Comparison of ENCODE assay signal across 12 cellular contexts in genomic region chr21:45409466-45410150, GRCh38. TPM values are rescaled to one million over a fixed set of nuclear protein-coding genes. Genes with fewer than 3 reads are reported as not detected.
A peak's percentile ranks its signal among the peaks of the same experiment; 100 is the strongest.
DNase-seq lines count a peak whose midpoint lies in the region; ATAC-seq and TF ChIP-seq lines count a peak whose summit lies in the region.
"Had no signal": no experiment of that assay in that cellular context is flagged by ENCODE, and none has a peak within 500 bp of the region (broad histone marks: within the 10 kb centered on the region; RNA-seq: fewer than 3 reads in every experiment).

No MANE protein-coding gene starts in this region.

- H3K4me1 ChIP-seq in CD8-positive, alpha-beta memory T cell (ENCODE audit: insufficient read depth, low read length), result no peaks in the 10 kb centered on the region
- H3K4me1 ChIP-seq in heart left ventricle, result peaks cover 0 to 83% (median 63%) of the 10 kb centered on the region in 12 donors
- H3K4me1 ChIP-seq in gastrocnemius medialis, result peaks cover 10 to 32% of the 10 kb centered on the region in 2 donors
- H3K4me1 ChIP-seq: colonic mucosa had no signal

- TF ChIP-seq POLR2A in heart left ventricle (IDR thresholded peaks at IDR 0.05) (no peak), gastrocnemius medialis (IDR thresholded peaks at IDR 0.05) (no peak)

- H3K36me3 Mint-ChIP-seq in CD8-positive, alpha-beta memory T cell, result no peaks in the 10 kb centered on the region
- H3K36me3 Mint-ChIP-seq in stimulated activated naive B cell treated with anti-CD40 and anti-IgM and Interleukin-4, amounts not matched to agents 10 μg/mL and 1 μg/mL and 100 μg/mL, for 72 hours, result no peaks in the 10 kb centered on the region
- H3K36me3 Mint-ChIP-seq: T-cell had no signal

- CTCF ChIA-PET in CD8-positive, alpha-beta memory T cell (lab: Charles Lee), result no interaction called here

- H3K36me3 ChIP-seq in CD8-positive, alpha-beta memory T cell (ENCODE audit: insufficient read depth, low read length), result no peaks in the 10 kb centered on the region
- H3K36me3 ChIP-seq in heart left ventricle (no peaks in the 10 kb centered on the region), gastrocnemius medialis (no peaks in the 10 kb centered on the region)
- H3K36me3 ChIP-seq: colonic mucosa had no signal

- TF ChIP-seq CTCF in heart left ventricle (IDR thresholded peaks at IDR 0.05), result no peak
- TF ChIP-seq CTCF in gastrocnemius medialis (IDR thresholded peaks at IDR 0.05 in 4 of 5, conservative IDR thresholded peaks at IDR 0.05 in 1 of 5), result no peak

- in situ Hi-C loops in gastrocnemius medialis (cut with MboI; ENCODE audit: low sequenced_read_pairs in 4 of 4), result no loop called here

- H3K27me3 ChIP-seq in CD8-positive, alpha-beta memory T cell (ENCODE audit: insufficient read depth, low read length, poor library complexity, severe bottlenecking), result peaks cover 14% of the 10 kb centered on the region
- peaks cover 0 to 15% (median 0%) of the 10 kb centered on the region in 9 donors for H3K27me3 ChIP-seq in heart left ventricle
- H3K27me3 ChIP-seq in gastrocnemius medialis, result peaks cover 16 to 20% (median 18%) of the 10 kb centered on the region in 3 donors

- no peak overlapping the region for H3K27ac Mint-ChIP-seq in CD8-positive, alpha-beta memory T cell
- no peak overlapping the region for H3K27ac Mint-ChIP-seq in stimulated activated naive B cell treated with anti-CD40 and anti-IgM and Interleukin-4, amounts not matched to agents 10 μg/mL and 1 μg/mL and 100 μg/mL, for 72 hours
- H3K27ac Mint-ChIP-seq: T-cell had no signal

- H3K4me3 ChIP-seq in CD8-positive, alpha-beta memory T cell (ENCODE audit: low read length), result no peak overlapping the region
- peak overlapping the region in 1 of 12 donors; percentile 15 for H3K4me3 ChIP-seq in heart left ventricle
- no peak overlapping the region for H3K4me3 ChIP-seq in gastrocnemius medialis
- H3K4me3 ChIP-seq: colonic mucosa had no signal

- intact Hi-C loops in heart left ventricle (cut with DNase I), result loop anchor here in 1 of 10 donors (2.0 kb wide), 1 partner anchor 23 kb away; no protein-coding TSS in a partner anchor
- intact Hi-C loops in gastrocnemius medialis (cut with DNase I; ENCODE audit: low total_unique reads), result no loop called here

- POLR2A ChIA-PET in CD8-positive, alpha-beta memory T cell (lab: Charles Lee), result no interaction called here

- peak overlapping the region; percentile 70 for H3K27ac ChIP-seq in CD8-positive, alpha-beta memory T cell (ENCODE audit: low read depth, low read length)
- peak overlapping the region; percentile 76 to 97 (median 88) for H3K27ac ChIP-seq in heart left ventricle
- H3K27ac ChIP-seq in gastrocnemius medialis, result peak overlapping the region in 1 of 4 donors; percentile 43
- H3K27ac ChIP-seq: colonic mucosa had no signal

- no peak overlapping the region for H3K4me3 Mint-ChIP-seq in CD8-positive, alpha-beta memory T cell
- H3K4me3 Mint-ChIP-seq in stimulated activated naive B cell treated with anti-CD40 and anti-IgM and Interleukin-4, amounts not matched to agents 10 μg/mL and 1 μg/mL and 100 μg/mL, for 72 hours, result no peak overlapping the region
- H3K4me3 Mint-ChIP-seq: T-cell had no signal

- no peaks in the 10 kb centered on the region for H3K9me3 ChIP-seq in CD8-positive, alpha-beta memory T cell (ENCODE audit: low read length)
- no peaks in the 10 kb centered on the region for H3K9me3 ChIP-seq in heart left ventricle
- H3K9me3 ChIP-seq in gastrocnemius medialis, result no peaks in the 10 kb centered on the region
- H3K9me3 ChIP-seq: colonic mucosa had no signal

- WGBS in heart left ventricle, 4 donors, result 56 to 73% (median 66%) methylated on average over 26 to 29 of the region's 29 CpGs

- peak; percentile 22 to 54 (median 34) for ATAC-seq in heart left ventricle
- no peak for ATAC-seq in GM18909 (IDR thresholded peaks at IDR 0.05; ENCODE audit: poor library complexity, unreplicated experiment)
- no peak for ATAC-seq in stimulated activated naive B cell treated with anti-CD40 and anti-IgM and Interleukin-4, amounts not matched to agents 10 μg/mL and 1 μg/mL and 100 μg/mL, for 72 hours (replicated peaks)
- no peak for ATAC-seq in gastrocnemius medialis
- ATAC-seq: T-cell had no signal

- peak in 1 of 5 donors; percentile 34 for DNase-seq in CD8-positive, alpha-beta memory T cell
- DNase-seq in amniotic epithelial cell (ENCODE audit: low read depth) (peak; percentile 79), heart left ventricle (peak in 4 of 5 donors; percentile 64 to 80 (median 74)), pons (ENCODE audit: low spot score) (peak; percentile 39), NCI-H774 (lab: John Stamatoyannopoulos, UW) (no peak), gastrocnemius medialis (no peak)
- no peak for DNase-seq in stimulated activated naive B cell treated with anti-CD40 and anti-IgM and Interleukin-4, amounts not matched to agents 10 μg/mL and 1 μg/mL and 100 μg/mL, for 72 hours
- DNase-seq: activated T-cell treated with anti-CD3 and anti-CD28 coated beads for 4 hours, colonic mucosa, NCI-H510A, T-cell had no signal

- H3K27me3 Mint-ChIP-seq in CD8-positive, alpha-beta memory T cell, result peaks cover 15 to 40% of the 10 kb centered on the region in 2 donors
- H3K27me3 Mint-ChIP-seq in stimulated activated naive B cell treated with anti-CD40 and anti-IgM and Interleukin-4, amounts not matched to agents 10 μg/mL and 1 μg/mL and 100 μg/mL, for 72 hours, result peaks cover 37 to 73% of the 10 kb centered on the region in 2 donors

- H3K4me1 Mint-ChIP-seq in CD8-positive, alpha-beta memory T cell, result peaks cover 0 to 8% (median 0%) of the 10 kb centered on the region in 3 donors
- H3K4me1 Mint-ChIP-seq in stimulated activated naive B cell treated with anti-CD40 and anti-IgM and Interleukin-4, amounts not matched to agents 10 μg/mL and 1 μg/mL and 100 μg/mL, for 72 hours, result peaks cover 0 to 9% of the 10 kb centered on the region in 2 donors

- no peaks in the 10 kb centered on the region for H3K9me3 Mint-ChIP-seq in CD8-positive, alpha-beta memory T cell
- no peaks in the 10 kb centered on the region for H3K9me3 Mint-ChIP-seq in stimulated activated naive B cell treated with anti-CD40 and anti-IgM and Interleukin-4, amounts not matched to agents 10 μg/mL and 1 μg/mL and 100 μg/mL, for 72 hours
- H3K9me3 Mint-ChIP-seq: T-cell had no signal

RNA-seq across cellular contexts. Expression of gene COL18A1, which starts 4.6 kb away (rescaled TPM):
- total RNA-seq in CD8-positive, alpha-beta memory T cell, result 1 to 10 TPM; 1.9 to 2.2 TPM
- polyA plus RNA-seq in CD8-positive, alpha-beta memory T cell, result 4.7 TPM
- total RNA-seq in heart left ventricle (100 to 1,000 TPM in 2 of 9 donors, 10 to 100 TPM in 7; 31.7 to 109 (median 59.0) TPM), gastrocnemius medialis (10 to 100 TPM; 16.4 to 42.2 (median 20.7) TPM)
- 10 to 100 TPM; 38.9 to 65.6 TPM for polyA plus RNA-seq in heart left ventricle

Comparison
In these comparisons a context has a peak if more than half of its experiments do, and no peak if none do; other contexts are left out.
1. DNase-seq: peak in amniotic epithelial cell (single experiment), heart left ventricle (4 of 5) and pons (single experiment); none in NCI-H774 (single experiment), stimulated activated naive B cell treated with anti-CD40 and anti-IgM and Interleukin-4, amounts not matched to agents 10 μg/mL and 1 μg/mL and 100 μg/mL, for 72 hours (single experiment) and gastrocnemius medialis (0 of 2).
2. ATAC-seq: peak in heart left ventricle (4 of 4); none in GM18909 (single experiment), stimulated activated naive B cell treated with anti-CD40 and anti-IgM and Interleukin-4, amounts not matched to agents 10 μg/mL and 1 μg/mL and 100 μg/mL, for 72 hours (0 of 2) and gastrocnemius medialis (0 of 2).
3. RNA of gene COL18A1, which starts 4.6 kb away (total RNA-seq): 31.7 to 109 TPM in heart left ventricle and 16.4 to 42.2 TPM in gastrocnemius medialis; 1.9 to 2.2 TPM in CD8-positive, alpha-beta memory T cell; every median in the first group is over 4 times any median in the second.